8 cellular contexts compared by ENCODE assay signal in genomic region chr3:49689046-49689886, GRCh38. TPM values are rescaled to one million over a fixed set of nuclear protein-coding genes. Genes with fewer than 3 reads are reported as not detected.
DNase-seq lines count a peak whose midpoint lies in the region; ATAC-seq and TF ChIP-seq lines count a peak whose summit lies in the region.

Gene MST1 (minus strand): TSS chr3:49689474. CDS start chr3:49688691, 783 bp downstream.
Gene RNF123 (plus strand): TSS chr3:49689557. CDS start chr3:49691166, 1,609 bp downstream.

- H3K36me3 ChIP-seq in endodermal cell (ENCODE audit: control insufficient read depth, insufficient read depth, low read length): no peaks in the 10 kb centered on the region

- H3K9me3 ChIP-seq in endodermal cell (ENCODE audit: control insufficient read depth, low read length) (no peaks in the 10 kb centered on the region), mononuclear cell (ENCODE audit: low read depth, low read length) (no peaks in the 10 kb centered on the region)

- ATAC-seq in GM19351 (IDR thresholded peaks at IDR 0.05; ENCODE audit: unreplicated experiment): peak; percentile 60

- peaks cover 33% of the 10 kb centered on the region for H3K4me1 Mint-ChIP-seq in activated CD4-positive, alpha-beta memory T cell treated with anti-CD3 and anti-CD28 coated beads, Interleukin-2, amount 10 ng/mL, durations not matched to agents 7 days and 5 days
- peaks cover 20% of the 10 kb centered on the region for H3K4me1 Mint-ChIP-seq in endodermal cell

- H3K36me3 Mint-ChIP-seq in activated CD4-positive, alpha-beta memory T cell treated with anti-CD3 and anti-CD28 coated beads, Interleukin-2, amount 10 ng/mL, durations not matched to agents 7 days and 5 days (ENCODE audit: low read depth): peaks cover 7% of the 10 kb centered on the region
- H3K36me3 Mint-ChIP-seq in endodermal cell (ENCODE audit: low read depth): peaks cover 8% of the 10 kb centered on the region

- CTCF ChIA-PET in AG04449 (lab: Yijun Ruan, JAX): interaction anchor here (2.5 kb wide), 1 partner anchor 150 kb away, joined by 7 read pairs; no protein-coding TSS in a partner anchor
- CTCF ChIA-PET in activated CD4-positive, alpha-beta memory T cell treated with anti-CD3 and anti-CD28 coated beads, Interleukin-2, amount 10 ng/mL, durations not matched to agents 7 days and 5 days (lab: Charles Lee): interaction anchor here (0.8 kb wide), 1 partner anchor 77 kb away, joined by 3 read pairs; no protein-coding TSS in a partner anchor

- no peaks in the 10 kb centered on the region for H3K9me3 Mint-ChIP-seq in activated CD4-positive, alpha-beta memory T cell treated with anti-CD3 and anti-CD28 coated beads, Interleukin-2, amount 10 ng/mL, durations not matched to agents 7 days and 5 days
- no peaks in the 10 kb centered on the region for H3K9me3 Mint-ChIP-seq in endodermal cell

- DNase-seq in AG04449 (ENCODE audit: low read depth, low spot score) (peak; percentile 28), HS-27A (ENCODE audit: low read depth) (peak; percentile 76), endodermal cell (peak; percentile 98), NCI-H1092 treated with DMSO at 0.1 percent for 48 hours (lab: John Stamatoyannopoulos, UW) (no peak)
- DNase-seq in activated CD4-positive, alpha-beta memory T cell treated with anti-CD3 and anti-CD28 coated beads, Interleukin-2, amount 10 ng/mL, durations not matched to agents 7 days and 5 days: peak; percentile 93
- peak; percentile 80 to 85 for DNase-seq in stimulated activated CD8-positive, alpha-beta memory T cell treated with anti-CD3 and anti-CD28 coated beads, Interleukin-4, amount 100 ng/mL, for 1 hour (ENCODE audit: low read depth in 2 of 2, low spot score in 1 of 2)

- H3K4me1 ChIP-seq in endodermal cell (ENCODE audit: control insufficient read depth, insufficient read depth, low read length): no peaks in the 10 kb centered on the region
- H3K4me1 ChIP-seq in mononuclear cell (ENCODE audit: insufficient read depth, low read length): peaks cover 34% of the 10 kb centered on the region

- peaks cover 12% of the 10 kb centered on the region for H3K27me3 Mint-ChIP-seq in activated CD4-positive, alpha-beta memory T cell treated with anti-CD3 and anti-CD28 coated beads, Interleukin-2, amount 10 ng/mL, durations not matched to agents 7 days and 5 days
- H3K27me3 Mint-ChIP-seq in endodermal cell (ENCODE audit: insufficient read depth): no peaks in the 10 kb centered on the region

- peak within 1 kb of the TSS; percentile 95 for H3K4me3 ChIP-seq in AG04449 (ENCODE audit: low read depth, low read length)
- peak within 1 kb of the TSS; percentile 94 for H3K4me3 ChIP-seq in endodermal cell (ENCODE audit: low read length)
- H3K4me3 ChIP-seq in mononuclear cell (ENCODE audit: low read length): peak within 1 kb of the TSS; percentile 95

- peak within 1 kb of the TSS; percentile 97 for H3K4me3 Mint-ChIP-seq in activated CD4-positive, alpha-beta memory T cell treated with anti-CD3 and anti-CD28 coated beads, Interleukin-2, amount 10 ng/mL, durations not matched to agents 7 days and 5 days
- peak within 1 kb of the TSS; percentile 93 for H3K4me3 Mint-ChIP-seq in endodermal cell

- no peaks in the 10 kb centered on the region for H3K27me3 ChIP-seq in endodermal cell (ENCODE audit: control insufficient read depth, insufficient read depth, low read length, poor library complexity, severe bottlenecking)
- H3K27me3 ChIP-seq in mononuclear cell (ENCODE audit: insufficient read depth, low read length): no peaks in the 10 kb centered on the region

- H3K27ac Mint-ChIP-seq in activated CD4-positive, alpha-beta memory T cell treated with anti-CD3 and anti-CD28 coated beads, Interleukin-2, amount 10 ng/mL, durations not matched to agents 7 days and 5 days: peak within 1 kb of the TSS; percentile 87
- peak within 1 kb of the TSS; percentile 97 for H3K27ac Mint-ChIP-seq in endodermal cell

- 6 to 9% methylated on average over 16 to 63 of the region's 63 CpGs for WGBS in endodermal cell (ENCODE audit: insufficient coverage in 1 of 2, insufficient read length in 1 of 2), 2 experiments

- no peak within 1 kb of the TSS for H3K27ac ChIP-seq in endodermal cell (ENCODE audit: low read depth, low read length)

- TF ChIP-seq CTCF in AG04449 (IDR thresholded peaks at IDR 0.05; ENCODE audit: insufficient read depth, low read length, missing control alignments) (peak; percentile 60), endodermal cell (conservative IDR thresholded peaks at IDR 0.05) (peak; percentile 55)

- H3K9ac ChIP-seq in endodermal cell (ENCODE audit: extremely low read depth, low read length, poor library complexity, severe bottlenecking): peak within 1 kb of the TSS; percentile 56

- POLR2A ChIA-PET in AG04449 (lab: Yijun Ruan, JAX): no interaction called here
- POLR2A ChIA-PET in activated CD4-positive, alpha-beta memory T cell treated with anti-CD3 and anti-CD28 coated beads, Interleukin-2, amount 10 ng/mL, durations not matched to agents 7 days and 5 days (lab: Charles Lee): interaction anchor here (0.6 to 1.2 kb wide), 3 partner anchors 35 to 149 kb away, joined by 3 to 6 read pairs (median 3); no protein-coding TSS in a partner anchor

RNA-seq across cellular contexts. Expression of gene MST1, which starts in this region (rescaled TPM):
- total RNA-seq in activated CD4-positive, alpha-beta memory T cell treated with anti-CD3 and anti-CD28 coated beads, Interleukin-2, amount 10 ng/mL, durations not matched to agents 7 days and 5 days: 10 to 100 TPM in 1 of 2 experiments, 1 to 10 TPM in 1; 8.6 to 12.4 TPM
- 10 to 100 TPM; 30.8 to 35.5 TPM for total RNA-seq in endodermal cell
- polyA plus RNA-seq in endodermal cell (2013, experiment 1 of 2): 21.9 TPM
- 17.2 TPM for polyA plus RNA-seq in endodermal cell (2013, experiment 2 of 2)
- 2.1 TPM for total RNA-seq in mononuclear cell

RNA-seq across cellular contexts. Expression of gene RNF123, which starts in this region (rescaled TPM):
- 10 to 100 TPM; 35.5 to 38.3 TPM for total RNA-seq in activated CD4-positive, alpha-beta memory T cell treated with anti-CD3 and anti-CD28 coated beads, Interleukin-2, amount 10 ng/mL, durations not matched to agents 7 days and 5 days
- total RNA-seq in endodermal cell (10 to 100 TPM; 47.3 to 47.6 TPM), mononuclear cell (6.2 TPM)
- polyA plus RNA-seq in endodermal cell (2013, experiment 1 of 2): 38.6 TPM
- 33.5 TPM for polyA plus RNA-seq in endodermal cell (2013, experiment 2 of 2)
